28 cellular contexts compared by ENCODE assay signal in genomic region chrX:71326394-71326793, GRCh38.
"Had no signal": no experiment of that assay in that cellular context is flagged by ENCODE, and none has a peak within 500 bp of the region (broad histone marks: within the 10 kb centered on the region; RNA-seq: fewer than 3 reads in every experiment).

No MANE protein-coding gene starts in this region.

- H3K9me3 ChIP-seq: colonic mucosa, gastroesophageal sphincter had no signal

- H3K27me3 ChIP-seq: colonic mucosa, esophagus muscularis mucosa, esophagus squamous epithelium, foreskin keratinocyte, gastrocnemius medialis, gastroesophageal sphincter, heart left ventricle, heart right ventricle, hepatocyte had no signal

- H3K27ac ChIP-seq: colonic mucosa, coronary artery, dorsolateral prefrontal cortex, epithelial cell of prostate, esophagus muscularis mucosa, esophagus squamous epithelium, foreskin keratinocyte, gastrocnemius medialis, gastroesophageal sphincter, heart left ventricle, heart right ventricle, hepatocyte had no signal

- H2AFZ ChIP-seq: hepatocyte had no signal

- FAIRE-seq: endometrium, endothelial cell of umbilical vein, frontal cortex had no signal

- H3K79me2 ChIP-seq: hepatocyte had no signal

- H3K36me3 ChIP-seq: colonic mucosa, esophagus muscularis mucosa, esophagus squamous epithelium, gastrocnemius medialis, gastroesophageal sphincter, heart left ventricle, heart right ventricle had no signal

- ATAC-seq: effector memory CD8-positive, alpha-beta T cell; esophagus mucosa; foreskin keratinocyte; gastrocnemius medialis; gastroesophageal sphincter; heart left ventricle; heart right ventricle had no signal

- H3K4me3 Mint-ChIP-seq: dendritic cell treated with granulocyte-macrophage colony-stimulating factor and Interleukin-4, amounts not matched to agents 40 ng/mL and 50 ng/mL, for 4 days; effector memory CD8-positive, alpha-beta T cell; endodermal cell had no signal

- H3K9me3 Mint-ChIP-seq: effector memory CD8-positive, alpha-beta T cell had no signal

- H3K4me1 Mint-ChIP-seq: endodermal cell had no signal

- H3K4me1 ChIP-seq: colonic mucosa, esophagus squamous epithelium, foreskin keratinocyte, gastrocnemius medialis, heart left ventricle, heart right ventricle had no signal

- H3K4me3 ChIP-seq: colonic mucosa, coronary artery, dorsolateral prefrontal cortex, esophagus muscularis mucosa, esophagus squamous epithelium, gastrocnemius medialis, gastroesophageal sphincter, heart left ventricle, heart right ventricle, hepatocyte had no signal

- H3K27ac Mint-ChIP-seq: dendritic cell treated with granulocyte-macrophage colony-stimulating factor and Interleukin-4, amounts not matched to agents 40 ng/mL and 50 ng/mL, for 4 days; effector memory CD8-positive, alpha-beta T cell; endodermal cell had no signal

- H3K27me3 Mint-ChIP-seq: dendritic cell treated with granulocyte-macrophage colony-stimulating factor and Interleukin-4, amounts not matched to agents 40 ng/mL and 50 ng/mL, for 4 days; effector memory CD8-positive, alpha-beta T cell had no signal

- DNase-seq: colonic mucosa; cortex of kidney; dermis blood vessel endothelial cell; dorsolateral prefrontal cortex; effector CD4-positive, alpha-beta T cell; effector CD8-positive, alpha-beta T cell; effector memory CD4-positive, alpha-beta T cell; effector memory CD8-positive, alpha-beta T cell; endodermal cell; esophagus squamous epithelium; foreskin fibroblast; foreskin keratinocyte; foreskin melanocyte; gastrocnemius medialis; glutamatergic neuron; head of caudate nucleus; heart left ventricle; heart right ventricle had no signal

- H3K4me2 ChIP-seq: hepatocyte had no signal
